ENCODE assay signal across 8 cellular contexts in the genomic region with DNA sequence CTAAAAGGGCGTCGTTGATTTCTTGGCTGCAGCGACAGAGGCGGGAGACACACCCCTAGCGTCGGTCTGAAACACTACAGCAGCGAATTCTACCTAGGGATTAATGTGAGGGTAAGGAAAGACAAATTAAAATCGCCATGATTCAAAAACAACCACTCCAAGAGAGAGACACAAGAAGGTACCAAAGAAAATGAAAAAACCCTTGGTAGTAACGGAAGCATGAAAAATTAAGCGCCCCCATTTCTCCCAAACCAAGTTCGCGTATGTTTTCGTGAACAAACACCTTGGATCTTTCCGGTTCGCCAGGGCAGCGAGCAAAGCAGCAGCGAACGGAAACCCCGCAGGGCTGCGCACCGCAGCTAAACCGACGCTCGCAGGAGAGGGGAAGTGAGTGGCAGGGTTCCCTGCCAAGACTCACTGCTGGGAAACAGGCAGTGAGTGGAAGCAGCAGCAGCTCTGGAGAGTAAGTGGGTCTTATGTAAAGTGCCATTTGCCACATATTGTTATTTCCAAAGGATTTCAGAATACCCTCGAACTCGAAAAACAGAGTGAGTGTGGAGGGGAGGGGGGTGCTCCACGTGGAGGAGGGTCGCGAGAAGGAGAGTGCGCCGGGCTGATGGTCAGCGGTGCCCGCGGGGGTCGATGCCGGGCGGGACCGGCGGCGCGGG. TPM values are rescaled to one million over a fixed set of nuclear protein-coding genes. Genes with fewer than 3 reads are reported as not detected.
A peak's percentile ranks its signal among the peaks of the same experiment; 100 is the strongest.
DNase-seq lines count a peak whose midpoint lies in the region; ATAC-seq and TF ChIP-seq lines count a peak whose summit lies in the region.

No MANE protein-coding gene starts in this region.

- DNase-seq in GM12864 (ENCODE audit: low read depth) (peak; percentile 68), NCI-H1105 (lab: John Stamatoyannopoulos, UW) (peak; percentile 69), SKM-1 treated with dmso at 0.1 percent for 144 hours (lab: John Stamatoyannopoulos, UW; ENCODE audit: unreplicated experiment) (peak; percentile 87), cardiac muscle cell (ENCODE audit: low read depth in 1 of 2, low spot score in 1 of 2) (peak; percentile 82 to 87), posterior vena cava (ENCODE audit: low spot score) (peak; percentile 82), upper lobe of right lung (peak; percentile 79)
- peak; percentile 64 for DNase-seq in activated naive CD8-positive, alpha-beta T cell treated with anti-CD3 and anti-CD28 coated beads, Interleukin-2, amount 50 U/mL, for 24 hours

- no peaks in the 10 kb centered on the region for H3K27me3 Mint-ChIP-seq in activated naive CD8-positive, alpha-beta T cell treated with anti-CD3 and anti-CD28 coated beads, Interleukin-2, amount 50 U/mL, for 24 hours

- intact Hi-C loops in posterior vena cava (cut with DNase I) = loop anchor here in 1 of 2 donors (10.0 kb wide), 1 partner anchor 63 kb away; a partner anchor contains a TSS
- intact Hi-C loops in upper lobe of right lung (cut with DNase I) = no loop called here

- peak overlapping the region; percentile 88 for H3K4me3 ChIP-seq in GM12864 (ENCODE audit: low read depth, low read length)
- peak overlapping the region; percentile 93 for H3K4me3 ChIP-seq in cardiac muscle cell
- H3K4me3 ChIP-seq in upper lobe of right lung = peak overlapping the region; percentile 89

- H3K27ac ChIP-seq in cardiac muscle cell (peak overlapping the region; percentile 99), upper lobe of right lung (peak overlapping the region; percentile 97)

- H3K36me3 Mint-ChIP-seq in activated naive CD8-positive, alpha-beta T cell treated with anti-CD3 and anti-CD28 coated beads, Interleukin-2, amount 50 U/mL, for 24 hours (ENCODE audit: low read depth) = peaks cover 20% of the 10 kb centered on the region

- peak overlapping the region; percentile 87 for H3K4me3 Mint-ChIP-seq in activated naive CD8-positive, alpha-beta T cell treated with anti-CD3 and anti-CD28 coated beads, Interleukin-2, amount 50 U/mL, for 24 hours

- H3K4me1 ChIP-seq in cardiac muscle cell (ENCODE audit: low read depth) (peaks cover 28% of the 10 kb centered on the region), upper lobe of right lung (peaks cover 54% of the 10 kb centered on the region)

- peaks cover 31% of the 10 kb centered on the region for H3K4me1 Mint-ChIP-seq in activated naive CD8-positive, alpha-beta T cell treated with anti-CD3 and anti-CD28 coated beads, Interleukin-2, amount 50 U/mL, for 24 hours

- peak; percentile 74 for TF ChIP-seq CTCF in GM12864 (IDR thresholded peaks at IDR 0.05; ENCODE audit: low read depth, low read length, missing control alignments)
- TF ChIP-seq CTCF in cardiac muscle cell (IDR thresholded peaks at IDR 0.05; ENCODE audit: low read depth, low read length) = peak; percentile 75
- peak; percentile 65 for TF ChIP-seq CTCF in upper lobe of right lung (IDR thresholded peaks at IDR 0.05)

- no peaks in the 10 kb centered on the region for H3K27me3 ChIP-seq in cardiac muscle cell
- no peaks in the 10 kb centered on the region for H3K27me3 ChIP-seq in upper lobe of right lung

- H3K9me3 ChIP-seq in cardiac muscle cell (ENCODE audit: low read depth) (no peaks in the 10 kb centered on the region), upper lobe of right lung (no peaks in the 10 kb centered on the region)

- ATAC-seq in HG02642 (IDR thresholded peaks at IDR 0.05; ENCODE audit: poor library complexity, unreplicated experiment) (peak; percentile 46), upper lobe of right lung (peak; percentile 69)
- peak; percentile 61 for ATAC-seq in activated naive CD8-positive, alpha-beta T cell treated with anti-CD3 and anti-CD28 coated beads, Interleukin-2, amount 50 U/mL, for 24 hours

- H3K36me3 ChIP-seq in cardiac muscle cell (no peaks in the 10 kb centered on the region), upper lobe of right lung (no peaks in the 10 kb centered on the region)

- H3K9me3 Mint-ChIP-seq in activated naive CD8-positive, alpha-beta T cell treated with anti-CD3 and anti-CD28 coated beads, Interleukin-2, amount 50 U/mL, for 24 hours = no peaks in the 10 kb centered on the region

- peak overlapping the region; percentile 93 for H3K27ac Mint-ChIP-seq in activated naive CD8-positive, alpha-beta T cell treated with anti-CD3 and anti-CD28 coated beads, Interleukin-2, amount 50 U/mL, for 24 hours

RNA-seq across cellular contexts. Expression of a gene that starts 1.0 kb away (rescaled TPM):
- 16.3 and 17.0 TPM in 2 replicates for total RNA-seq in cardiac muscle cell
- polyA plus RNA-seq in cardiac muscle cell = 2.3 and 4.4 TPM in 2 replicates
- 10 to 100 TPM; 46.3 to 47.2 TPM for total RNA-seq in posterior vena cava
- 59.2 TPM for total RNA-seq in upper lobe of right lung

Comparison
In these comparisons a context has a peak if more than half of its experiments do, and no peak if none do; other contexts are left out.
1. Peak in every context shown above with its lines: DNase-seq, ATAC-seq, H3K4me3 ChIP-seq and H3K27ac ChIP-seq.